29 cellular contexts compared by ENCODE assay signal in the genomic region with DNA sequence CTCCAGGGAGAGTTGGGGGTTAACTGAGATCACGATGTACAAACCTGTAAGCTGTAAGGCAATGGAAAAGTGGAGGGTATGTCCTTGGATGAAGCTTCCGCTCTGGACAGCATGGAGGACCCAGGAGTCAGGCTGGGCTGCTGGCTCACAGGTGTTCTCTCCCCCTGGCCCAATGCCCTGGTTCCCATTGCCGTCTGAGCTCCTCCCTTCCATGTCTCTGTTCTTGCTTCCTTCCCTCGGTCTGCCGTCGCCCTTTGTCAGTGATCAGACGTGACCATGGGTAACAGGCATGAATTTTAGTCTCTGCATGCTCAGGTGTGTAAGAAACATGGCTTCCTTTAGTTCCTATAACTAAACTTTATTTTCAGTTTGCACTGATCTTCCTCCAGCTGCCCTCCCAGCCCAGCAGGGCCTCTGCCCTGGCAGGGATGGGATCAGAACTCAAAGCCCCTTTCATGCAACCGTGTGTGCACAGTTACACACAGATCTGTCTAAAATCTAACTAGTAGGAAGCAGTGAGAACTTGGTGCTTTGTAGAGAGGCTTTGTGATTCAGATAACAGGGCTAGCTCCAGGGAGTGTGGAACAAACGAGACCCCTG. TPM values are rescaled to one million over a fixed set of nuclear protein-coding genes. Genes with fewer than 3 reads are reported as not detected.
"Had no signal": no experiment of that assay in that cellular context is flagged by ENCODE, and none has a peak within 500 bp of the region (broad histone marks: within the 10 kb centered on the region; RNA-seq: fewer than 3 reads in every experiment).

No MANE protein-coding gene starts in this region.

- DNase-seq: colonic mucosa; dermis blood vessel endothelial cell; effector memory CD8-positive, alpha-beta T cell; erythroblast; esophagus squamous epithelium; foreskin melanocyte; glutamatergic neuron; heart right ventricle; hippocampal formation; immature natural killer cell; mucosa of descending colon; naive B cell; occipital lobe; right cardiac atrium; sigmoid colon; stimulated activated CD4-positive, alpha-beta T cell treated with anti-CD3 and anti-CD28 coated beads, Interleukin-2, amount 100 ng/mL, for 48 hours; stimulated activated naive B cell treated with anti-CD40 and anti-IgM and Interleukin-4, amounts not matched to agents 10 μg/mL and 1 μg/mL and 100 μg/mL, for 72 hours; transverse colon had no signal

- H3K36me3 ChIP-seq: colonic mucosa, esophagus squamous epithelium, heart right ventricle, prostate gland, sigmoid colon, thoracic aorta, transverse colon had no signal

- H3K79me2 ChIP-seq: parathyroid adenoma had no signal

- H2AFZ ChIP-seq: parathyroid adenoma had no signal

- H3K4me1 Mint-ChIP-seq: central memory CD8-positive, alpha-beta T cell; immature natural killer cell; mesothelial cell of epicardium; naive B cell had no signal

- H3K9me3 ChIP-seq: colonic mucosa, esophagus squamous epithelium, heart right ventricle, mucosa of descending colon, prostate gland, sigmoid colon, thoracic aorta, transverse colon had no signal

- H3K27me3 Mint-ChIP-seq: natural killer cell treated with Interleukin-12 subunit alpha and Interleukin-12 subunit beta and Interleukin-15 and Interleukin-18, amount 100 ng/mL, for 72 hours; stimulated activated naive B cell treated with anti-CD40 and anti-IgM and Interleukin-4, amounts not matched to agents 10 μg/mL and 1 μg/mL and 100 μg/mL, for 72 hours; stimulated activated naive CD8-positive, alpha-beta T cell treated with anti-CD3 and anti-CD28 coated beads, Interleukin-15, Interleukin-2, amounts not matched to agents 100 ng/mL and 50 ng/mL, for 24 hours had no signal

- FAIRE-seq: endometrium, keratinocyte had no signal

- H3K9ac ChIP-seq: parathyroid adenoma had no signal

- H3K4me1 ChIP-seq: colonic mucosa, esophagus squamous epithelium, heart right ventricle, parathyroid adenoma, prostate gland, sigmoid colon, transverse colon had no signal

- H3K9me3 Mint-ChIP-seq: central memory CD8-positive, alpha-beta T cell; effector memory CD8-positive, alpha-beta T cell; immature natural killer cell; memory B cell; mesothelial cell of epicardium; naive B cell; natural killer cell treated with Interleukin-12 subunit alpha and Interleukin-12 subunit beta and Interleukin-15 and Interleukin-18, amount 100 ng/mL, for 72 hours; stimulated activated naive B cell treated with anti-CD40 and anti-IgM and Interleukin-4, amounts not matched to agents 10 μg/mL and 1 μg/mL and 100 μg/mL, for 72 hours; stimulated activated naive CD8-positive, alpha-beta T cell treated with anti-CD3 and anti-CD28 coated beads, Interleukin-15, Interleukin-2, amounts not matched to agents 100 ng/mL and 50 ng/mL, for 24 hours had no signal

- H3K36me3 Mint-ChIP-seq: immature natural killer cell; memory B cell; mesothelial cell of epicardium; naive B cell; natural killer cell treated with Interleukin-12 subunit alpha and Interleukin-12 subunit beta and Interleukin-15 and Interleukin-18, amount 100 ng/mL, for 72 hours; stimulated activated naive B cell treated with anti-CD40 and anti-IgM and Interleukin-4, amounts not matched to agents 10 μg/mL and 1 μg/mL and 100 μg/mL, for 72 hours had no signal

- H3K27me3 ChIP-seq: colonic mucosa, esophagus squamous epithelium, heart right ventricle, sigmoid colon, transverse colon had no signal

- H3K27ac Mint-ChIP-seq: effector memory CD8-positive, alpha-beta T cell; immature natural killer cell; memory B cell; mesothelial cell of epicardium; natural killer cell treated with Interleukin-12 subunit alpha and Interleukin-12 subunit beta and Interleukin-15 and Interleukin-18, amount 100 ng/mL, for 72 hours; stimulated activated naive B cell treated with anti-CD40 and anti-IgM and Interleukin-4, amounts not matched to agents 10 μg/mL and 1 μg/mL and 100 μg/mL, for 72 hours; stimulated activated naive CD8-positive, alpha-beta T cell treated with anti-CD3 and anti-CD28 coated beads, Interleukin-15, Interleukin-2, amounts not matched to agents 100 ng/mL and 50 ng/mL, for 24 hours had no signal

- H3K4me3 Mint-ChIP-seq: central memory CD8-positive, alpha-beta T cell; effector memory CD8-positive, alpha-beta T cell; immature natural killer cell; memory B cell; mesothelial cell of epicardium; natural killer cell treated with Interleukin-12 subunit alpha and Interleukin-12 subunit beta and Interleukin-15 and Interleukin-18, amount 100 ng/mL, for 72 hours; stimulated activated naive B cell treated with anti-CD40 and anti-IgM and Interleukin-4, amounts not matched to agents 10 μg/mL and 1 μg/mL and 100 μg/mL, for 72 hours; stimulated activated naive CD8-positive, alpha-beta T cell treated with anti-CD3 and anti-CD28 coated beads, Interleukin-15, Interleukin-2, amounts not matched to agents 100 ng/mL and 50 ng/mL, for 24 hours had no signal

- ATAC-seq: effector memory CD8-positive, alpha-beta T cell; heart right ventricle; mucosa of descending colon; natural killer cell treated with Interleukin-12 subunit alpha and Interleukin-12 subunit beta and Interleukin-15 and Interleukin-18, amount 100 ng/mL, for 72 hours; right cardiac atrium; stimulated activated naive B cell treated with anti-CD40 and anti-IgM and Interleukin-4, amounts not matched to agents 10 μg/mL and 1 μg/mL and 100 μg/mL, for 72 hours had no signal

- H3K4me3 ChIP-seq: colonic mucosa, esophagus squamous epithelium, heart right ventricle, lung, mucosa of descending colon, prostate gland, sigmoid colon, thoracic aorta, transverse colon had no signal

- H3K27ac ChIP-seq: colonic mucosa, esophagus squamous epithelium, heart right ventricle, parathyroid adenoma, prostate gland, sigmoid colon, thoracic aorta, transverse colon had no signal

RNA-seq across cellular contexts. Expression of a gene that starts 51.7 kb away (rescaled TPM):
- total RNA-seq: dermis blood vessel endothelial cell; natural killer cell treated with Interleukin-12 subunit alpha and Interleukin-12 subunit beta and Interleukin-15 and Interleukin-18, amount 100 ng/mL, for 72 hours had no signal
- polyA plus RNA-seq: keratinocyte had no signal
